8 cellular contexts compared by ENCODE assay signal in the genomic region with DNA sequence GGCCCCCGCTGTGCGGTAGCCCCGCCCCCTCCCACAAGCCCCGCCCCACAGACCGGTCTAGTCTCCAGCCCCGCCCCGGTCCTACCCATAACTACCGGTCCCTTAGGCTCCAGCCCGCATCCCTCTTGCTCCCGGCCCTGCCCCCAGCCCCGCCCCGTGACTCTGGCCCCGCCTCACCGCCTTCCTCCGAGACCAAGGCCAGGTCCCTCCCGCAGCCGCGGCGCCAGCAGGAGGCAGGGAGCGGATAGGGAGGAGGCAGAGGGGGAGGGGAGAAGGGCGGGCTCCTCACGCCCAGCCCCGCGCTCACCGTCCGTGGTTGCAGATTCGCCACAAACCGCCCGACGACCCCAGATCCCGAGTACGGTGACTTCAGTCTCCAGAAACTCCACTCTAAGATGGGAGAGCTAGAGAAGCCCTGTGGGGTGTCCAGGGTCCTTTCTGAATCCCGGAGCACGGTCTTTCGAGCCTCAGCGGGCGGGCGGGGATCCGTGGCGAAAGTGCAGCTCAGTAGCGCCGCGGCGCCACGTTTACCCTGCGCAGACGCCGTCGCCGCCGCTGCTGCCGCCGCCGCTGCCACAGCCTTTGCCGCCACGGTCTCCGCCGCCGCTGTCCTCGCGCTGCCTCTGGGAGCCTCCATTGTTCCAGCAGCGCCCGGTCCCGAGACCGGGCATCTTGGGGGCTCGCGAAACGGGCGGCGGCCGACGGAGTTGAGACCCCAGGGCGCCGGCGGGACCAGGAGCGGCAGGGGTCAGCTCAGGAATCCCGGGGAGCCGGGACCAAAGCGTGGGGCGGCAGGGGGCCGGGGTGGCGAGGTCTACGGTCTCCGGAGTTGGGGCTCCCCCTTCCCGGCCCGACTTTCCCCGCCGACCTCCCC. TPM values are rescaled to one million over a fixed set of nuclear protein-coding genes. Genes with fewer than 3 reads are reported as not detected.
DNase-seq lines count a peak whose midpoint lies in the region; ATAC-seq lines count a peak whose summit lies in the region.

TSS of gene BRPF1 (plus strand) at position 530 of the 874 bp plus-strand sequence. CDS start 2,406 bp downstream, outside the sequence.

- peak; percentile 95 for ATAC-seq in GM19328 (IDR thresholded peaks at IDR 0.05; ENCODE audit: unreplicated experiment)
- ATAC-seq in HG03520 (IDR thresholded peaks at IDR 0.05; ENCODE audit: unreplicated experiment), result peak; percentile 90
- peak; percentile 95 for ATAC-seq in left lobe of liver

- POLR2A ChIA-PET in activated CD4-positive, alpha-beta T cell treated with anti-CD3 and anti-CD28 coated beads, Interleukin-2, amount 10 ng/mL, durations not matched to agents 7 days and 5 days (lab: Charles Lee), result interaction anchor here (1.5 kb wide), 1 partner anchor 368 kb away, joined by 3 read pairs; the partner anchor contains the start of gene THUMPD3

- H4K20me1 ChIP-seq in BLaER1, result peaks cover 48% of the 10 kb centered on the region

- no peaks in the 10 kb centered on the region for H3K9me3 ChIP-seq in BLaER1

- peak within 1 kb of the TSS; percentile 96 for H3K27ac Mint-ChIP-seq in activated CD4-positive, alpha-beta T cell treated with anti-CD3 and anti-CD28 coated beads, Interleukin-2, amount 10 ng/mL, durations not matched to agents 7 days and 5 days

- peak within 1 kb of the TSS; percentile 100 for H3K27ac ChIP-seq in BLaER1

- no peaks in the 10 kb centered on the region for H3K27me3 Mint-ChIP-seq in activated CD4-positive, alpha-beta T cell treated with anti-CD3 and anti-CD28 coated beads, Interleukin-2, amount 10 ng/mL, durations not matched to agents 7 days and 5 days

- CTCF ChIA-PET in activated CD4-positive, alpha-beta T cell treated with anti-CD3 and anti-CD28 coated beads, Interleukin-2, amount 10 ng/mL, durations not matched to agents 7 days and 5 days (lab: Charles Lee), result interaction anchor here (0.6 to 9.2 kb wide), 4 partner anchors 15 to 368 kb away, joined by 3 to 93 read pairs (median 3); partner anchors contain the start of genes OGG1 and THUMPD3

- H3K9me3 Mint-ChIP-seq in activated CD4-positive, alpha-beta T cell treated with anti-CD3 and anti-CD28 coated beads, Interleukin-2, amount 10 ng/mL, durations not matched to agents 7 days and 5 days, result no peaks in the 10 kb centered on the region

- H3K4me1 Mint-ChIP-seq in activated CD4-positive, alpha-beta T cell treated with anti-CD3 and anti-CD28 coated beads, Interleukin-2, amount 10 ng/mL, durations not matched to agents 7 days and 5 days, result peaks cover 66% of the 10 kb centered on the region

- H3K4me2 ChIP-seq in BLaER1, result peak within 1 kb of the TSS; percentile 87

- peak within 1 kb of the TSS; percentile 91 for H3K4me3 Mint-ChIP-seq in activated CD4-positive, alpha-beta T cell treated with anti-CD3 and anti-CD28 coated beads, Interleukin-2, amount 10 ng/mL, durations not matched to agents 7 days and 5 days

- peak; percentile 97 for DNase-seq in NCI-H69 (lab: John Stamatoyannopoulos, UW)
- peak; percentile 99 for DNase-seq in activated CD4-positive, alpha-beta T cell treated with anti-CD3 and anti-CD28 coated beads, Interleukin-2, amount 10 ng/mL, durations not matched to agents 7 days and 5 days
- DNase-seq in cortex of kidney (lab: John Stamatoyannopoulos, UW), result peak; percentile 49
- peak; percentile 100 for DNase-seq in left lobe of liver (ENCODE audit: low spot score)
- peak; percentile 100 for DNase-seq in stimulated activated CD4-positive, alpha-beta T cell treated with anti-CD3 and anti-CD28 coated beads, Interleukin-2, amount 100 ng/mL, for 4 hours (ENCODE audit: low read depth)

- no peaks in the 10 kb centered on the region for H3K27me3 ChIP-seq in BLaER1

- H3K4me3 ChIP-seq in BLaER1, result peak within 1 kb of the TSS; percentile 99

- peaks cover 31% of the 10 kb centered on the region for H3K36me3 Mint-ChIP-seq in activated CD4-positive, alpha-beta T cell treated with anti-CD3 and anti-CD28 coated beads, Interleukin-2, amount 10 ng/mL, durations not matched to agents 7 days and 5 days (ENCODE audit: low read depth)

- H3K4me1 ChIP-seq in BLaER1, result peaks cover 43% of the 10 kb centered on the region

- peak within 1 kb of the TSS; percentile 100 for H3K9ac ChIP-seq in BLaER1

- H3K36me3 ChIP-seq in BLaER1, result peaks cover 35% of the 10 kb centered on the region

RNA-seq across cellular contexts. Expression of gene BRPF1, which starts in this region (rescaled TPM):
- 10 to 100 TPM; 51.3 to 51.6 TPM for total RNA-seq in activated CD4-positive, alpha-beta T cell treated with anti-CD3 and anti-CD28 coated beads, Interleukin-2, amount 10 ng/mL, durations not matched to agents 7 days and 5 days
- total RNA-seq in left lobe of liver, result 5.9 TPM

Comparison
In these comparisons a context has a peak if more than half of its experiments do, and no peak if none do; other contexts are left out.
1. Peak in every context shown above with its lines: DNase-seq, ATAC-seq, H3K4me3 ChIP-seq and H3K27ac ChIP-seq.
2. DNase-seq: peak in every context shown above with its lines; median percentile 100 in left lobe of liver; 100 in stimulated activated CD4-positive, alpha-beta T cell treated with anti-CD3 and anti-CD28 coated beads, Interleukin-2, amount 100 ng/mL, for 4 hours; 99 in activated CD4-positive, alpha-beta T cell treated with anti-CD3 and anti-CD28 coated beads, Interleukin-2, amount 10 ng/mL, durations not matched to agents 7 days and 5 days; 97 in NCI-H69; 49 in cortex of kidney.